Comparison of ENCODE assay signal across 16 cellular contexts in genomic region chr6:148739822-148740128, GRCh38. TPM values are rescaled to one million over a fixed set of nuclear protein-coding genes. Genes with fewer than 3 reads are reported as not detected.
DNase-seq lines count a peak whose midpoint lies in the region; ATAC-seq and TF ChIP-seq lines count a peak whose summit lies in the region.
"Had no signal": no experiment of that assay in that cellular context is flagged by ENCODE, and none has a peak within 500 bp of the region (broad histone marks: within the 10 kb centered on the region; RNA-seq: fewer than 3 reads in every experiment).

No MANE protein-coding gene starts in this region.

- no peak overlapping the region for H2AFZ ChIP-seq in fibroblast of lung (ENCODE audit: low read length)

- no peaks in the 10 kb centered on the region for H3K36me3 Mint-ChIP-seq in activated naive CD4-positive, alpha-beta T cell treated with anti-CD3 and anti-CD28 coated beads, Interleukin-2, amount 50 U/mL, for 72 hours
- H3K36me3 Mint-ChIP-seq in T-helper 17 cell (ENCODE audit: low read depth) = no peaks in the 10 kb centered on the region
- peaks cover 0 to 4% (median 0%) of the 10 kb centered on the region in 5 donors for H3K36me3 Mint-ChIP-seq in naive thymus-derived CD4-positive, alpha-beta T cell
- H3K36me3 Mint-ChIP-seq: CD4-positive, CD25-positive, alpha-beta regulatory T cell had no signal

- H3K27ac Mint-ChIP-seq in activated naive CD4-positive, alpha-beta T cell treated with anti-CD3 and anti-CD28 coated beads, Interleukin-2, amount 50 U/mL, for 72 hours = no peak overlapping the region
- no peak overlapping the region for H3K27ac Mint-ChIP-seq in T-helper 17 cell
- H3K27ac Mint-ChIP-seq in naive thymus-derived CD4-positive, alpha-beta T cell = no peak overlapping the region
- H3K27ac Mint-ChIP-seq: HFFc6 had no signal

- no peak overlapping the region for H3K4me3 ChIP-seq in fibroblast of lung (replicated peaks in 1 of 4; ENCODE audit: control extremely low read depth in 1 of 4, insufficient read depth in 1 of 4, low read depth in 3 of 4, low read length in 4 of 4)
- no peak overlapping the region for H3K4me3 ChIP-seq in upper lobe of right lung
- no peak overlapping the region for H3K4me3 ChIP-seq in naive thymus-derived CD4-positive, alpha-beta T cell (ENCODE audit: low read length)

- H3K9me3 ChIP-seq in T-helper 17 cell (ENCODE audit: control insufficient read depth, low read length, poor library complexity, severe bottlenecking) = no peaks in the 10 kb centered on the region
- H3K9me3 ChIP-seq in fibroblast of lung (ENCODE audit: control insufficient read depth, insufficient read depth, low read depth, low read length) = no peaks in the 10 kb centered on the region
- no peaks in the 10 kb centered on the region for H3K9me3 ChIP-seq in upper lobe of right lung
- no peaks in the 10 kb centered on the region for H3K9me3 ChIP-seq in naive thymus-derived CD4-positive, alpha-beta T cell (ENCODE audit: control insufficient read depth in 2 of 3, low read length in 3 of 3)

- H3K79me2 ChIP-seq in fibroblast of lung (ENCODE audit: control insufficient read depth, insufficient read depth, low read length) = no peaks in the 10 kb centered on the region

- H3K4me1 ChIP-seq in fibroblast of lung (ENCODE audit: control insufficient read depth, extremely low read depth, insufficient read depth, low read length) (no peaks in the 10 kb centered on the region), upper lobe of right lung (peaks cover 7% of the 10 kb centered on the region)
- no peaks in the 10 kb centered on the region for H3K4me1 ChIP-seq in naive thymus-derived CD4-positive, alpha-beta T cell (ENCODE audit: control insufficient read depth in 2 of 2, insufficient read depth in 2 of 2, low read length in 2 of 2)

- DNase-seq in activated naive CD4-positive, alpha-beta T cell treated with anti-CD3 and anti-CD28 coated beads, Interleukin-2, amount 50 U/mL, for 72 hours (ENCODE audit: low spot score in 2 of 2) = no peak
- no peak for DNase-seq in activated naive CD4-positive, alpha-beta T cell treated with anti-CD3 and anti-CD28 coated beads, Interleukin-2, amount 50 U/mL, for 16 hours
- DNase-seq in T-helper 17 cell (no peak), fibroblast of lung (ENCODE audit: low read depth in 2 of 2) (no peak), upper lobe of right lung (no peak)
- no peak for DNase-seq in naive thymus-derived CD4-positive, alpha-beta T cell
- DNase-seq: EL, HFFc6, Karpas-422, MM.1S, NCI-H187 treated with DMSO at 0.1 percent for 48 hours, NCI-H345, NCI-H526, SHP77 had no signal

- CTCF ChIA-PET in naive thymus-derived CD4-positive, alpha-beta T cell (lab: Charles Lee) = no interaction called here

- POLR2A ChIA-PET in naive thymus-derived CD4-positive, alpha-beta T cell (lab: Charles Lee) = no interaction called here

- peaks cover 16% of the 10 kb centered on the region for H3K4me1 Mint-ChIP-seq in T-helper 17 cell
- H3K4me1 Mint-ChIP-seq in naive thymus-derived CD4-positive, alpha-beta T cell = peaks cover 0 to 4% (median 0%) of the 10 kb centered on the region in 7 donors

- H3K27me3 ChIP-seq in fibroblast of lung (ENCODE audit: control insufficient read depth, insufficient read depth, low read length) = no peaks in the 10 kb centered on the region
- no peaks in the 10 kb centered on the region for H3K27me3 ChIP-seq in upper lobe of right lung
- peaks cover 0 to 4% of the 10 kb centered on the region in 2 donors for H3K27me3 ChIP-seq in naive thymus-derived CD4-positive, alpha-beta T cell (ENCODE audit: control insufficient read depth in 2 of 2, insufficient read depth in 2 of 2, low read length in 2 of 2)

- no peaks in the 10 kb centered on the region for H4K20me1 ChIP-seq in fibroblast of lung (ENCODE audit: control insufficient read depth, extremely low read depth, insufficient read depth, low read length)

- ATAC-seq in activated naive CD4-positive, alpha-beta T cell treated with anti-CD3 and anti-CD28 coated beads, Interleukin-2, amount 50 U/mL, for 72 hours = peak; percentile 51 to 54
- peak; percentile 36 for ATAC-seq in T-helper 17 cell
- ATAC-seq in upper lobe of right lung = peak; percentile 46
- ATAC-seq in GM21723 (IDR thresholded peaks at IDR 0.05; ENCODE audit: unreplicated experiment) = no peak
- no peak for ATAC-seq in naive thymus-derived CD4-positive, alpha-beta T cell

- H3K9ac ChIP-seq in fibroblast of lung (ENCODE audit: insufficient read depth, low read length) = peak overlapping the region; percentile 7

- H3K27me3 Mint-ChIP-seq in T-helper 17 cell = peaks cover 5% of the 10 kb centered on the region
- peaks cover 33 to 51% (median 43%) of the 10 kb centered on the region in 5 donors for H3K27me3 Mint-ChIP-seq in naive thymus-derived CD4-positive, alpha-beta T cell

- H3K27ac ChIP-seq in fibroblast of lung (ENCODE audit: insufficient read depth, low read length) (no peak overlapping the region), upper lobe of right lung (no peak overlapping the region)
- no peak overlapping the region for H3K27ac ChIP-seq in naive thymus-derived CD4-positive, alpha-beta T cell (ENCODE audit: low read depth, low read length)

- H3K4me3 Mint-ChIP-seq in T-helper 17 cell = no peak overlapping the region
- no peak overlapping the region for H3K4me3 Mint-ChIP-seq in naive thymus-derived CD4-positive, alpha-beta T cell
- H3K4me3 Mint-ChIP-seq: CD4-positive, CD25-positive, alpha-beta regulatory T cell; HFFc6 had no signal

- no peak for TF ChIP-seq CTCF in fibroblast of lung (conservative IDR thresholded peaks at IDR 0.05 in 1 of 2, IDR thresholded peaks at IDR 0.05 in 1 of 2; ENCODE audit: low read depth in 1 of 2, low read length in 2 of 2)
- TF ChIP-seq CTCF in upper lobe of right lung (IDR thresholded peaks at IDR 0.05) = no peak

- H3K9me3 Mint-ChIP-seq in activated naive CD4-positive, alpha-beta T cell treated with anti-CD3 and anti-CD28 coated beads, Interleukin-2, amount 50 U/mL, for 72 hours = no peaks in the 10 kb centered on the region
- peaks cover 0 to 4% (median 0%) of the 10 kb centered on the region in 11 donors for H3K9me3 Mint-ChIP-seq in naive thymus-derived CD4-positive, alpha-beta T cell
- H3K9me3 Mint-ChIP-seq: CD4-positive, CD25-positive, alpha-beta regulatory T cell; HFFc6 had no signal

- intact Hi-C loops in upper lobe of right lung (cut with DNase I) = loop anchor here (10.0 kb wide), 1 partner anchor 205 kb away; no protein-coding TSS in a partner anchor
- intact Hi-C loops in naive thymus-derived CD4-positive, alpha-beta T cell (cut with micrococcal nuclease) = loop anchor here in 1 of 2 donors (10.0 kb wide), 1 partner anchor 695 kb away; no protein-coding TSS in a partner anchor

- H3K36me3 ChIP-seq in fibroblast of lung (ENCODE audit: control insufficient read depth, insufficient read depth, low read length) = no peaks in the 10 kb centered on the region
- H3K36me3 ChIP-seq in upper lobe of right lung = no peaks in the 10 kb centered on the region
- no peaks in the 10 kb centered on the region for H3K36me3 ChIP-seq in naive thymus-derived CD4-positive, alpha-beta T cell (ENCODE audit: control insufficient read depth in 2 of 3, insufficient read depth in 3 of 3, low read length in 3 of 3)

- H3K4me2 ChIP-seq in fibroblast of lung (ENCODE audit: extremely low read depth, insufficient read depth, low read length) = no peak overlapping the region

RNA-seq across cellular contexts. Expression of gene UST, which starts 7.1 kb away (rescaled TPM):
- under 1 TPM; 0.46 to 0.49 TPM for total RNA-seq in activated naive CD4-positive, alpha-beta T cell treated with anti-CD3 and anti-CD28 coated beads, Interleukin-2, amount 50 U/mL, for 72 hours
- total RNA-seq in T-helper 17 cell (1 to 10 TPM; 3.8 to 7.3 TPM), fibroblast of lung (19.5 and 20.0 TPM in 2 replicates), upper lobe of right lung (11.8 TPM)
- 6.8 and 9.7 TPM in 2 replicates for polyA plus RNA-seq in fibroblast of lung
- 6.2 and 7.6 TPM in 2 replicates for polyA plus RNA-seq in fibroblast of lung (2012)
- polyA minus RNA-seq in fibroblast of lung (ENCODE audit: low replicate concordance) = 3.1 and 12.2 TPM in 2 replicates
- total RNA-seq in naive thymus-derived CD4-positive, alpha-beta T cell = 1 to 10 TPM in 1 of 5 experiments, under 1 TPM in 4; 0.35 to 2.6 (median 0.46) TPM
- polyA plus RNA-seq in naive thymus-derived CD4-positive, alpha-beta T cell = not detected

Comparison
In these comparisons a context has a peak if more than half of its experiments do, and no peak if none do; other contexts are left out.
1. ATAC-seq: peak in activated naive CD4-positive, alpha-beta T cell treated with anti-CD3 and anti-CD28 coated beads, Interleukin-2, amount 50 U/mL, for 72 hours (2 of 2), T-helper 17 cell (single experiment) and upper lobe of right lung (single experiment); none in GM21723 (single experiment) and naive thymus-derived CD4-positive, alpha-beta T cell (single experiment).